In the genomic region with DNA sequence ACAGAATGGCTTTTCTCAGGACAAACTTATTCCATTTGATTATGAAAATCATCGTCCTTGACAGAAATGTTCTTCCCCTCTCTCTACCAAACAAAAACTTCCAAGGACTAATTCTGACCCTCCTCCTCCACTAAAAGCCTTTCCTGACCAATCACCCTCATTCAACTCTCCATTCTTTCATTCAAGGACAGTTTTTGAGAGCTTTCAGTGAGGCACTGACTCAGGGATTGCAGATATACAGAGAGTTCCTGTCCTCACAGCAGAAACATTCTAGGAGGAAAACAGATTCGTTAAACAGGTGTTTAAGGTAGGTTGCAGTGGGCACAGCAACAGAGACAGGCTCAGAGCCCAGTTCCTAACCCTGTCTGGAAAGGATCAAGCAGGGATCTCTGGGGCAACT, we compare ENCODE assay signal across 19 cellular contexts. TPM values are rescaled to one million over a fixed set of nuclear protein-coding genes. Genes with fewer than 3 reads are reported as not detected.
DNase-seq lines count a peak whose midpoint lies in the region; ATAC-seq, FAIRE-seq and TF ChIP-seq lines count a peak whose summit lies in the region.
"Had no signal": no experiment of that assay in that cellular context is flagged by ENCODE, and none has a peak within 500 bp of the region (broad histone marks: within the 10 kb centered on the region; RNA-seq: fewer than 3 reads in every experiment).

No MANE protein-coding gene starts in this region.

- H3K27ac ChIP-seq in HUES6 (ENCODE audit: low read depth, low read length) (no peak overlapping the region), gastrocnemius medialis (peak overlapping the region in 3 of 4 donors; percentile 24 to 35 (median 25))
- H3K27ac ChIP-seq: lower lobe of right lung had no signal

- in situ Hi-C loops in gastrocnemius medialis (cut with MboI; ENCODE audit: low sequenced_read_pairs in 4 of 4) = no loop called here

- no peak overlapping the region for H3K9ac ChIP-seq in HUES6 (ENCODE audit: low read length)

- ATAC-seq in activated CD8-positive, alpha-beta T cell treated with anti-CD3 and anti-CD28 coated beads for 36 hours = no peak
- ATAC-seq in activated CD8-positive, alpha-beta T cell treated with anti-CD3 and anti-CD28 coated beads, Interleukin-2, amount 10 ng/mL, durations not matched to agents 7 days and 5 days = no peak
- ATAC-seq in gastrocnemius medialis (no peak), GM18861 (IDR thresholded peaks at IDR 0.05; ENCODE audit: unreplicated experiment) (no peak)
- ATAC-seq: activated naive CD8-positive, alpha-beta T cell treated with anti-CD3 and anti-CD28 coated beads, Interleukin-2, amount 50 U/mL, for 24 hours; lower lobe of right lung had no signal

- no peaks in the 10 kb centered on the region for H3K36me3 ChIP-seq in HUES6 (ENCODE audit: control insufficient read depth, insufficient read depth, low read length)
- H3K36me3 ChIP-seq in gastrocnemius medialis = no peaks in the 10 kb centered on the region
- H3K36me3 ChIP-seq: esophagus squamous epithelium, lower lobe of right lung had no signal

- H3K9me3 ChIP-seq in HUES6 (ENCODE audit: control insufficient read depth, insufficient read depth, low read depth, low read length) (no peaks in the 10 kb centered on the region), gastrocnemius medialis (no peaks in the 10 kb centered on the region)
- H3K9me3 ChIP-seq: esophagus squamous epithelium, lower lobe of right lung, SK-N-SH had no signal

- CTCF ChIA-PET in activated CD8-positive, alpha-beta T cell treated with anti-CD3 and anti-CD28 coated beads for 36 hours (lab: Charles Lee) = no interaction called here
- CTCF ChIA-PET in activated CD8-positive, alpha-beta T cell treated with anti-CD3 and anti-CD28 coated beads, Interleukin-2, amount 10 ng/mL, durations not matched to agents 7 days and 5 days (lab: Charles Lee) = interaction anchor here (0.7 to 0.8 kb wide), 2 partner anchors 8 to 15 kb away, joined by 3 read pairs; no protein-coding TSS in a partner anchor

- no peak for TF ChIP-seq CTCF in activated CD8-positive, alpha-beta T cell treated with anti-CD3 and anti-CD28 coated beads for 36 hours (IDR thresholded peaks at IDR 0.05)
- TF ChIP-seq CTCF in chondrocyte (IDR thresholded peaks at IDR 0.05) = no peak
- TF ChIP-seq CTCF in gastrocnemius medialis (IDR thresholded peaks at IDR 0.05 in 4 of 5, conservative IDR thresholded peaks at IDR 0.05 in 1 of 5) = no peak

- POLR2A ChIA-PET in activated CD8-positive, alpha-beta T cell treated with anti-CD3 and anti-CD28 coated beads for 36 hours (lab: Charles Lee) = no interaction called here
- POLR2A ChIA-PET in activated CD8-positive, alpha-beta T cell treated with anti-CD3 and anti-CD28 coated beads, Interleukin-2, amount 10 ng/mL, durations not matched to agents 7 days and 5 days (lab: Charles Lee) = interaction anchor here (1.0 kb wide), 1 partner anchor 202 kb away, joined by 4 read pairs; the partner anchor contains the start of gene STX3

- peaks cover 1% of the 10 kb centered on the region for H3K36me3 Mint-ChIP-seq in activated CD8-positive, alpha-beta T cell treated with anti-CD3 and anti-CD28 coated beads for 36 hours (ENCODE audit: low read depth)
- H3K36me3 Mint-ChIP-seq in activated CD8-positive, alpha-beta T cell treated with anti-CD3 and anti-CD28 coated beads, Interleukin-2, amount 10 ng/mL, durations not matched to agents 7 days and 5 days (ENCODE audit: low read depth) = peaks cover 4% of the 10 kb centered on the region
- H3K36me3 Mint-ChIP-seq in chondrocyte (ENCODE audit: low read depth) = no peaks in the 10 kb centered on the region

- no peaks in the 10 kb centered on the region for H3K27me3 ChIP-seq in HUES6 (ENCODE audit: control insufficient read depth, insufficient read depth, low read length)
- no peaks in the 10 kb centered on the region for H3K27me3 ChIP-seq in gastrocnemius medialis
- H3K27me3 ChIP-seq: esophagus squamous epithelium had no signal

- TF ChIP-seq POLR2A in gastrocnemius medialis (IDR thresholded peaks at IDR 0.05) = no peak
- TF ChIP-seq POLR2A in GM12891 (IDR thresholded peaks at IDR 0.05; ENCODE audit: low read depth, low read length) = no peak

- no peak for DNase-seq in activated CD8-positive, alpha-beta T cell treated with anti-CD3 and anti-CD28 coated beads for 36 hours
- DNase-seq in activated CD8-positive, alpha-beta T cell treated with anti-CD3 and anti-CD28 coated beads, Interleukin-2, amount 10 ng/mL, durations not matched to agents 7 days and 5 days = no peak
- DNase-seq in chondrocyte (ENCODE audit: low spot score) (no peak), gastrocnemius medialis (no peak), NCI-H1436 (lab: John Stamatoyannopoulos, UW) (no peak), GM12891 (ENCODE audit: insufficient read length, low spot score) (no peak)
- DNase-seq: activated CD8-positive, alpha-beta memory T cell treated with anti-CD3 and anti-CD28 coated beads, Interleukin-2, amount 50 U/mL, for 4 hours; activated naive CD8-positive, alpha-beta T cell treated with anti-CD3 and anti-CD28 coated beads, Interleukin-2, amount 50 U/mL, for 24 hours; esophagus squamous epithelium; hypothalamus; lower lobe of right lung; NCI-H1092 treated with DMSO at 0.1 percent for 48 hours; NCI-H226; occipital lobe; SK-N-SH; substantia nigra had no signal

- H3K4me1 ChIP-seq in HUES6 (ENCODE audit: control insufficient read depth, insufficient read depth, low read length) (peaks cover 13% of the 10 kb centered on the region; the same call in 1 of the 2 replicates), gastrocnemius medialis (peaks cover 9 to 16% of the 10 kb centered on the region in 2 donors)

- FAIRE-seq in GM12891 (lab: Jason Lieb, UNC) = no peak

- intact Hi-C loops in activated CD8-positive, alpha-beta T cell treated with anti-CD3 and anti-CD28 coated beads for 36 hours (cut with micrococcal nuclease) = no loop called here
- intact Hi-C loops in gastrocnemius medialis (cut with DNase I; ENCODE audit: low total_unique reads) = loop anchor here (5.0 kb wide), 1 partner anchor 204 kb away; the partner anchor contains the start of gene STX3

- peaks cover 44% of the 10 kb centered on the region for H3K4me1 Mint-ChIP-seq in activated CD8-positive, alpha-beta T cell treated with anti-CD3 and anti-CD28 coated beads for 36 hours (ENCODE audit: low read depth)
- H3K4me1 Mint-ChIP-seq in activated CD8-positive, alpha-beta T cell treated with anti-CD3 and anti-CD28 coated beads, Interleukin-2, amount 10 ng/mL, durations not matched to agents 7 days and 5 days (ENCODE audit: low read depth) = peaks cover 54% of the 10 kb centered on the region
- peaks cover 40% of the 10 kb centered on the region for H3K4me1 Mint-ChIP-seq in chondrocyte (ENCODE audit: low read depth)

- no peak overlapping the region for H3K27ac Mint-ChIP-seq in activated CD8-positive, alpha-beta T cell treated with anti-CD3 and anti-CD28 coated beads for 36 hours
- H3K27ac Mint-ChIP-seq in activated CD8-positive, alpha-beta T cell treated with anti-CD3 and anti-CD28 coated beads, Interleukin-2, amount 10 ng/mL, durations not matched to agents 7 days and 5 days = no peak overlapping the region
- peak overlapping the region; percentile 46 for H3K27ac Mint-ChIP-seq in chondrocyte (ENCODE audit: unreplicated experiment)
- H3K27ac Mint-ChIP-seq: activated naive CD8-positive, alpha-beta T cell treated with anti-CD3 and anti-CD28 coated beads, Interleukin-2, amount 50 U/mL, for 24 hours had no signal

- H3K4me3 Mint-ChIP-seq in activated CD8-positive, alpha-beta T cell treated with anti-CD3 and anti-CD28 coated beads for 36 hours = peak overlapping the region; percentile 25
- no peak overlapping the region for H3K4me3 Mint-ChIP-seq in activated CD8-positive, alpha-beta T cell treated with anti-CD3 and anti-CD28 coated beads, Interleukin-2, amount 10 ng/mL, durations not matched to agents 7 days and 5 days
- H3K4me3 Mint-ChIP-seq in chondrocyte (ENCODE audit: unreplicated experiment) = peak overlapping the region; percentile 85
- H3K4me3 Mint-ChIP-seq: activated naive CD8-positive, alpha-beta T cell treated with anti-CD3 and anti-CD28 coated beads, Interleukin-2, amount 50 U/mL, for 24 hours had no signal

- H3K9me3 Mint-ChIP-seq in activated CD8-positive, alpha-beta T cell treated with anti-CD3 and anti-CD28 coated beads for 36 hours = no peaks in the 10 kb centered on the region
- H3K9me3 Mint-ChIP-seq in activated CD8-positive, alpha-beta T cell treated with anti-CD3 and anti-CD28 coated beads, Interleukin-2, amount 10 ng/mL, durations not matched to agents 7 days and 5 days (ENCODE audit: insufficient read depth) = no peaks in the 10 kb centered on the region
- no peaks in the 10 kb centered on the region for H3K9me3 Mint-ChIP-seq in chondrocyte (ENCODE audit: low read depth)

- H3K4me3 ChIP-seq in HUES6 (ENCODE audit: low read depth, low read length) (peak overlapping the region; percentile 68), gastrocnemius medialis (no peak overlapping the region)

- peaks cover 5% of the 10 kb centered on the region for H3K27me3 Mint-ChIP-seq in activated CD8-positive, alpha-beta T cell treated with anti-CD3 and anti-CD28 coated beads for 36 hours
- peaks cover 13% of the 10 kb centered on the region for H3K27me3 Mint-ChIP-seq in activated CD8-positive, alpha-beta T cell treated with anti-CD3 and anti-CD28 coated beads, Interleukin-2, amount 10 ng/mL, durations not matched to agents 7 days and 5 days (ENCODE audit: low read depth)
- no peaks in the 10 kb centered on the region for H3K27me3 Mint-ChIP-seq in chondrocyte (ENCODE audit: low read depth)

TF ChIP-seq in GM12891, 5 proteins besides CTCF, POLR2A, EP300 and RAD21:
- TF ChIP-seq POU2F2 (IDR thresholded peaks at IDR 0.05; ENCODE audit: low read depth, low read length) (no peak), TAF1 (IDR thresholded peaks at IDR 0.05; ENCODE audit: low read depth, low read length) (no peak), POLR2AphosphoS5 (IDR thresholded peaks at IDR 0.05; ENCODE audit: low read depth, low read length) (no peak), SPI1 (IDR thresholded peaks at IDR 0.05; ENCODE audit: low read depth, low read length) (no peak), PAX5 (IDR thresholded peaks at IDR 0.05; ENCODE audit: insufficient read depth, low read length, severe bottlenecking) (no peak)

RNA-seq across cellular contexts. Expression of gene OR4D9, which starts 41.5 kb away (rescaled TPM):
- total RNA-seq in activated CD8-positive, alpha-beta T cell treated with anti-CD3 and anti-CD28 coated beads for 36 hours = not detected
- not detected for total RNA-seq in activated CD8-positive, alpha-beta T cell treated with anti-CD3 and anti-CD28 coated beads, Interleukin-2, amount 10 ng/mL, durations not matched to agents 7 days and 5 days
- total RNA-seq in chondrocyte = not detected in 3 replicates
- not detected for total RNA-seq in gastrocnemius medialis
- polyA plus RNA-seq in GM12891 (2012; ENCODE audit: low read depth, missing spikeins) = not detected
- total RNA-seq: esophagus squamous epithelium, HT-29, lower lobe of right lung, occipital lobe had no signal
- polyA plus RNA-seq: SK-N-SH had no signal

RNA-seq across cellular contexts. Expression of gene OR4D11, which starts 49.5 kb away (rescaled TPM):
- not detected for total RNA-seq in activated CD8-positive, alpha-beta T cell treated with anti-CD3 and anti-CD28 coated beads for 36 hours
- total RNA-seq in activated CD8-positive, alpha-beta T cell treated with anti-CD3 and anti-CD28 coated beads, Interleukin-2, amount 10 ng/mL, durations not matched to agents 7 days and 5 days = not detected
- not detected in 3 replicates for total RNA-seq in chondrocyte
- not detected for total RNA-seq in gastrocnemius medialis
- polyA plus RNA-seq in GM12891 (2012; ENCODE audit: low read depth, missing spikeins) = not detected
- total RNA-seq: esophagus squamous epithelium, HT-29, lower lobe of right lung, occipital lobe had no signal
- polyA plus RNA-seq: SK-N-SH had no signal
